Comparison of ENCODE assay signal across 8 cellular contexts in the genomic region with DNA sequence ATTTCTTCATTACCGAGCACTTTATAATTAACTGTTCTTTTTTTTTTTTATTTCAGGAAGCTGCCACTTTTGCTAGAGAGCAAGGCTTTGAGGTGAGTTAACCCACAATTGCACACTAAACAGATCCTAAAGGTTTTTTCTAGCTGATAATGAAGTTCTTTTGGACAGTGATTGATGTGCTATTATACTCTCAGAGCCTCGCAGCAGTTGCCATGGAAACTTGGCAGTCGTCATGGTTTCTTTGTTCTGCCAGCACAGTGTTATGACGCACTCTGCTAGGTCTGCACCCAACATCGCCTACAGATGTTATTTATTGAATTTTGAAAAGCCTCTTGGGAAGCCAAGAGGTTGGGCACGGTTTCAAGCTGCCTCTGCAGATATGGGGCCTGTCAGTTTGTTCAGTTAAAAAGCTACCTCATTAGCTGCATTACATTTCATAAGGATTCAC.
DNase-seq lines count a peak whose midpoint lies in the region; ATAC-seq lines count a peak whose summit lies in the region.

No MANE protein-coding gene starts in this region.

- peaks cover 40% of the 10 kb centered on the region for H3K4me1 Mint-ChIP-seq in central memory CD8-positive, alpha-beta T cell

- H3K27me3 Mint-ChIP-seq in central memory CD8-positive, alpha-beta T cell, result no peaks in the 10 kb centered on the region

- peak overlapping the region; percentile 51 for H3K27ac Mint-ChIP-seq in central memory CD8-positive, alpha-beta T cell (ENCODE audit: low read depth)

- intact Hi-C loops in left colon (cut with DNase I, micrococcal nuclease), result no loop called here

- no peaks in the 10 kb centered on the region for H3K9me3 Mint-ChIP-seq in central memory CD8-positive, alpha-beta T cell

- H3K36me3 Mint-ChIP-seq in central memory CD8-positive, alpha-beta T cell (ENCODE audit: insufficient read depth), result peaks cover 5% of the 10 kb centered on the region

- DNase-seq in NCI-H2029 (lab: John Stamatoyannopoulos, UW) (peak; percentile 90), left colon (peak; percentile 65 to 84), SW480 (ENCODE audit: low spot score) (no peak)
- peak; percentile 64 to 71 for DNase-seq in activated CD4-positive, alpha-beta T cell treated with anti-CD3 and anti-CD28 coated beads for 24 hours (ENCODE audit: low read depth in 2 of 2)
- DNase-seq in central memory CD8-positive, alpha-beta T cell (ENCODE audit: low spot score in 2 of 2), result peak; percentile 62 to 80
- DNase-seq in stimulated activated CD4-positive, alpha-beta T cell treated with anti-CD3 and anti-CD28 coated beads, Interleukin-4, amount 100 ng/mL, for 1 hour, result peak; percentile 78

- peak; percentile 47 for ATAC-seq in GM18868 (IDR thresholded peaks at IDR 0.05; ENCODE audit: unreplicated experiment)
- peak; percentile 85 for ATAC-seq in central memory CD8-positive, alpha-beta T cell (replicated peaks; ENCODE audit: extremely low read depth, poor library complexity, severe bottlenecking)
- ATAC-seq in left colon, result peak; percentile 52
- no peak for ATAC-seq in HG03139 (IDR thresholded peaks at IDR 0.05; ENCODE audit: unreplicated experiment)

- H3K4me3 Mint-ChIP-seq in central memory CD8-positive, alpha-beta T cell, result no peak overlapping the region
